1 cellular context compared by ENCODE assay signal in the genomic region with DNA sequence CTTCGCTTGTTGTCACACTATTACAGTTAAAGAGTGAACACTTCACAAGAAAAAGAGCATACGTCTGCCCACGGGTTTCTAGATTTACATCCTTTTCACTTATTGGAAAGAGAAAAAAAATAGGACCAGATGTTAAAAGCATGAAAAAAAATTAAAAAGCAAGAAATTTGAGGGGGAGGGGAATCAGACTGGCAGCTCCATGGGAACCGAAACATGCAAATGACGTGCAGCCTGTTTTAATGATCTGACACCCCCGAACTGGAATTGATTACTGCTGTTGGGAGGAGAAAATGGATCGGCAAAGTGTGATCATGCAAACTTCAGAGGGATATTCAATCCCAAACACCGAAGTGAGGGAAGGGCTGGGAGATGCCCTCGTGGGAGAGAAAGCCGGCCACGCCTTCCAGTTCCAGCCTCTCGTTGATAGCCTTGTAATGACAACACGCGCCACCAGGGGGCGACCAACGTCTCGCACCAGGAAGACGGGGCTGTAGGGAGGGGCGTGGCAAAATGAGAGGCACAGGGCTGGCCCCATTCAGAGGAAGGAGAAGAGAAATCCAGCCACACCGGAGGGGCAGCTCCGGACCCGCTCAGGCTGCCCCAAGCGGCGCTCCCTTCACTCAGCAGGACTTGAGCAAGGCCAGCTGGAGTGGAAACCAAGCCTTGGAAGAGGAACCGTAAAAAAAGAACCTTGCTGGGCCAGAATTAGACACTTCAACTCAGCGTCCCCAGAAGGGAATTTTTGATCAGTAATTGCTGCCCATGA.
TF ChIP-seq lines count a peak whose summit lies in the region.

No MANE protein-coding gene starts in this region.

TF ChIP-seq in K562, 482 proteins besides CTCF, POLR2A, EP300 and RAD21 (continued from another document and continues in another):
- TF ChIP-seq, protein P1, sequence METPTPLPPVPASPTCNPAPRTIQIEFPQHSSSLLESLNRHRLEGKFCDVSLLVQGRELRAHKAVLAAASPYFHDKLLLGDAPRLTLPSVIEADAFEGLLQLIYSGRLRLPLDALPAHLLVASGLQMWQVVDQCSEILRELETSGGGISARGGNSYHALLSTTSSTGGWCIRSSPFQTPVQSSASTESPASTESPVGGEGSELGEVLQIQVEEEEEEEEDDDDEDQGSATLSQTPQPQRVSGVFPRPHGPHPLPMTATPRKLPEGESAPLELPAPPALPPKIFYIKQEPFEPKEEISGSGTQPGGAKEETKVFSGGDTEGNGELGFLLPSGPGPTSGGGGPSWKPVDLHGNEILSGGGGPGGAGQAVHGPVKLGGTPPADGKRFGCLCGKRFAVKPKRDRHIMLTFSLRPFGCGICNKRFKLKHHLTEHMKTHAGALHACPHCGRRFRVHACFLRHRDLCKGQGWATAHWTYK (CRISPR knock-in tag; IDR thresholded peaks at IDR 0.05), result no peak
- TF ChIP-seq MXI1 (IDR thresholded peaks at IDR 0.05; ENCODE audit: low read depth, low read length), result no peak
- TF ChIP-seq JUND (IDR thresholded peaks at IDR 0.05; ENCODE audit: borderline replicate concordance, low read depth, low read length), result peak; percentile 51; the same call in 1 of the 2 replicates
- no peak; the same call in 2 of the 3 replicates for TF ChIP-seq JUND (tag; IDR thresholded peaks at IDR 0.05; ENCODE audit: borderline replicate concordance, low read depth, low read length)
- TF ChIP-seq RBM14 (IDR thresholded peaks at IDR 0.05; ENCODE audit: borderline replicate concordance, insufficient read depth, low read depth, low read length), result no peak
- no peak for TF ChIP-seq PATZ1 (CRISPR knock-in tag; IDR thresholded peaks at IDR 0.05; ENCODE audit: borderline replicate concordance)
- TF ChIP-seq ZNF586 (CRISPR knock-in tag; conservative IDR thresholded peaks at IDR 0.05), result no peak
- TF ChIP-seq TAF9B (IDR thresholded peaks at IDR 0.05; ENCODE audit: partially characterized antibody), result no peak
- TF ChIP-seq DPF2 (IDR thresholded peaks at IDR 0.05), result no peak
- TF ChIP-seq, protein P2, sequence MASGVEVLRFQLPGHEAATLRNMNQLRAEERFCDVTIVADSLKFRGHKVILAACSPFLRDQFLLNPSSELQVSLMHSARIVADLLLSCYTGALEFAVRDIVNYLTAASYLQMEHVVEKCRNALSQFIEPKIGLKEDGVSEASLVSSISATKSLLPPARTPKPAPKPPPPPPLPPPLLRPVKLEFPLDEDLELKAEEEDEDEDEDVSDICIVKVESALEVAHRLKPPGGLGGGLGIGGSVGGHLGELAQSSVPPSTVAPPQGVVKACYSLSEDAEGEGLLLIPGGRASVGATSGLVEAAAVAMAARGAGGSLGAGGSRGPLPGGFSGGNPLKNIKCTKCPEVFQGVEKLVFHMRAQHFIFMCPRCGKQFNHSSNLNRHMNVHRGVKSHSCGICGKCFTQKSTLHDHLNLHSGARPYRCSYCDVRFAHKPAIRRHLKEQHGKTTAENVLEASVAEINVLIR (CRISPR knock-in tag; IDR thresholded peaks at IDR 0.05), result no peak
- TF ChIP-seq, protein P3, sequence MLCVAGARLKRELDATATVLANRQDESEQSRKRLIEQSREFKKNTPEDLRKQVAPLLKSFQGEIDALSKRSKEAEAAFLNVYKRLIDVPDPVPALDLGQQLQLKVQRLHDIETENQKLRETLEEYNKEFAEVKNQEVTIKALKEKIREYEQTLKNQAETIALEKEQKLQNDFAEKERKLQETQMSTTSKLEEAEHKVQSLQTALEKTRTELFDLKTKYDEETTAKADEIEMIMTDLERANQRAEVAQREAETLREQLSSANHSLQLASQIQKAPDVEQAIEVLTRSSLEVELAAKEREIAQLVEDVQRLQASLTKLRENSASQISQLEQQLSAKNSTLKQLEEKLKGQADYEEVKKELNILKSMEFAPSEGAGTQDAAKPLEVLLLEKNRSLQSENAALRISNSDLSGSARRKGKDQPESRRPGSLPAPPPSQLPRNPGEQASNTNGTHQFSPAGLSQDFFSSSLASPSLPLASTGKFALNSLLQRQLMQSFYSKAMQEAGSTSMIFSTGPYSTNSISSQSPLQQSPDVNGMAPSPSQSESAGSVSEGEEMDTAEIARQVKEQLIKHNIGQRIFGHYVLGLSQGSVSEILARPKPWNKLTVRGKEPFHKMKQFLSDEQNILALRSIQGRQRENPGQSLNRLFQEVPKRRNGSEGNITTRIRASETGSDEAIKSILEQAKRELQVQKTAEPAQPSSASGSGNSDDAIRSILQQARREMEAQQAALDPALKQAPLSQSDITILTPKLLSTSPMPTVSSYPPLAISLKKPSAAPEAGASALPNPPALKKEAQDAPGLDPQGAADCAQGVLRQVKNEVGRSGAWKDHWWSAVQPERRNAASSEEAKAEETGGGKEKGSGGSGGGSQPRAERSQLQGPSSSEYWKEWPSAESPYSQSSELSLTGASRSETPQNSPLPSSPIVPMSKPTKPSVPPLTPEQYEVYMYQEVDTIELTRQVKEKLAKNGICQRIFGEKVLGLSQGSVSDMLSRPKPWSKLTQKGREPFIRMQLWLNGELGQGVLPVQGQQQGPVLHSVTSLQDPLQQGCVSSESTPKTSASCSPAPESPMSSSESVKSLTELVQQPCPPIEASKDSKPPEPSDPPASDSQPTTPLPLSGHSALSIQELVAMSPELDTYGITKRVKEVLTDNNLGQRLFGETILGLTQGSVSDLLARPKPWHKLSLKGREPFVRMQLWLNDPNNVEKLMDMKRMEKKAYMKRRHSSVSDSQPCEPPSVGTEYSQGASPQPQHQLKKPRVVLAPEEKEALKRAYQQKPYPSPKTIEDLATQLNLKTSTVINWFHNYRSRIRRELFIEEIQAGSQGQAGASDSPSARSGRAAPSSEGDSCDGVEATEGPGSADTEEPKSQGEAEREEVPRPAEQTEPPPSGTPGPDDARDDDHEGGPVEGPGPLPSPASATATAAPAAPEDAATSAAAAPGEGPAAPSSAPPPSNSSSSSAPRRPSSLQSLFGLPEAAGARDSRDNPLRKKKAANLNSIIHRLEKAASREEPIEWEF (CRISPR knock-in tag; IDR thresholded peaks at IDR 0.05), result no peak
- no peak for TF ChIP-seq THRB (CRISPR knock-in tag; conservative IDR thresholded peaks at IDR 0.05)
- TF ChIP-seq HCFC1 (IDR thresholded peaks at IDR 0.05; ENCODE audit: low read depth, low read length), result peak; percentile 28; the same call in 1 of the 2 replicates
- no peak for TF ChIP-seq SMAD1 (IDR thresholded peaks at IDR 0.05; ENCODE audit: low read depth, low read length, partially characterized antibody)
- TF ChIP-seq SMAD3 (CRISPR knock-in tag; conservative IDR thresholded peaks at IDR 0.05), result no peak
- TF ChIP-seq MBD1 (CRISPR knock-in tag; IDR thresholded peaks at IDR 0.05), result no peak
- no peak for TF ChIP-seq ZNF316 (IDR thresholded peaks at IDR 0.05)
- TF ChIP-seq GABPB1 (CRISPR knock-in tag; IDR thresholded peaks at IDR 0.05), result no peak
- TF ChIP-seq, protein P4, sequence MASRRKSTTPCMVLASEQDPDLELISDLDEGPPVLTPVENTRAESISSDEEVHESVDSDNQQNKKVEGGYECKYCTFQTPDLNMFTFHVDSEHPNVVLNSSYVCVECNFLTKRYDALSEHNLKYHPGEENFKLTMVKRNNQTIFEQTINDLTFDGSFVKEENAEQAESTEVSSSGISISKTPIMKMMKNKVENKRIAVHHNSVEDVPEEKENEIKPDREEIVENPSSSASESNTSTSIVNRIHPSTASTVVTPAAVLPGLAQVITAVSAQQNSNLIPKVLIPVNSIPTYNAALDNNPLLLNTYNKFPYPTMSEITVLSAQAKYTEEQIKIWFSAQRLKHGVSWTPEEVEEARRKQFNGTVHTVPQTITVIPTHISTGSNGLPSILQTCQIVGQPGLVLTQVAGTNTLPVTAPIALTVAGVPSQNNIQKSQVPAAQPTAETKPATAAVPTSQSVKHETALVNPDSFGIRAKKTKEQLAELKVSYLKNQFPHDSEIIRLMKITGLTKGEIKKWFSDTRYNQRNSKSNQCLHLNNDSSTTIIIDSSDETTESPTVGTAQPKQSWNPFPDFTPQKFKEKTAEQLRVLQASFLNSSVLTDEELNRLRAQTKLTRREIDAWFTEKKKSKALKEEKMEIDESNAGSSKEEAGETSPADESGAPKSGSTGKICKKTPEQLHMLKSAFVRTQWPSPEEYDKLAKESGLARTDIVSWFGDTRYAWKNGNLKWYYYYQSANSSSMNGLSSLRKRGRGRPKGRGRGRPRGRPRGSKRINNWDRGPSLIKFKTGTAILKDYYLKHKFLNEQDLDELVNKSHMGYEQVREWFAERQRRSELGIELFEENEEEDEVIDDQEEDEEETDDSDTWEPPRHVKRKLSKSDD (conservative IDR thresholded peaks at IDR 0.05; ENCODE audit: low read length), result no peak
- TF ChIP-seq KLF13 (tag; IDR thresholded peaks at IDR 0.05; ENCODE audit: borderline replicate concordance, low read depth), result peak; percentile 90; the same call in 1 of the 2 replicates
- no peak for TF ChIP-seq RFX7 (CRISPR knock-in tag; IDR thresholded peaks at IDR 0.05)
- TF ChIP-seq, protein P5, sequence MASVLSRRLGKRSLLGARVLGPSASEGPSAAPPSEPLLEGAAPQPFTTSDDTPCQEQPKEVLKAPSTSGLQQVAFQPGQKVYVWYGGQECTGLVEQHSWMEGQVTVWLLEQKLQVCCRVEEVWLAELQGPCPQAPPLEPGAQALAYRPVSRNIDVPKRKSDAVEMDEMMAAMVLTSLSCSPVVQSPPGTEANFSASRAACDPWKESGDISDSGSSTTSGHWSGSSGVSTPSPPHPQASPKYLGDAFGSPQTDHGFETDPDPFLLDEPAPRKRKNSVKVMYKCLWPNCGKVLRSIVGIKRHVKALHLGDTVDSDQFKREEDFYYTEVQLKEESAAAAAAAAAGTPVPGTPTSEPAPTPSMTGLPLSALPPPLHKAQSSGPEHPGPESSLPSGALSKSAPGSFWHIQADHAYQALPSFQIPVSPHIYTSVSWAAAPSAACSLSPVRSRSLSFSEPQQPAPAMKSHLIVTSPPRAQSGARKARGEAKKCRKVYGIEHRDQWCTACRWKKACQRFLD (CRISPR knock-in tag; IDR thresholded peaks at IDR 0.05), result no peak
- no peak for TF ChIP-seq RBM39 (optimal IDR thresholded peaks at IDR 0.05; ENCODE audit: low read depth, low read length)
- no peak for TF ChIP-seq NFE2L1 (tag; IDR thresholded peaks at IDR 0.05; ENCODE audit: borderline replicate concordance, low read depth)
- TF ChIP-seq, protein P6, sequence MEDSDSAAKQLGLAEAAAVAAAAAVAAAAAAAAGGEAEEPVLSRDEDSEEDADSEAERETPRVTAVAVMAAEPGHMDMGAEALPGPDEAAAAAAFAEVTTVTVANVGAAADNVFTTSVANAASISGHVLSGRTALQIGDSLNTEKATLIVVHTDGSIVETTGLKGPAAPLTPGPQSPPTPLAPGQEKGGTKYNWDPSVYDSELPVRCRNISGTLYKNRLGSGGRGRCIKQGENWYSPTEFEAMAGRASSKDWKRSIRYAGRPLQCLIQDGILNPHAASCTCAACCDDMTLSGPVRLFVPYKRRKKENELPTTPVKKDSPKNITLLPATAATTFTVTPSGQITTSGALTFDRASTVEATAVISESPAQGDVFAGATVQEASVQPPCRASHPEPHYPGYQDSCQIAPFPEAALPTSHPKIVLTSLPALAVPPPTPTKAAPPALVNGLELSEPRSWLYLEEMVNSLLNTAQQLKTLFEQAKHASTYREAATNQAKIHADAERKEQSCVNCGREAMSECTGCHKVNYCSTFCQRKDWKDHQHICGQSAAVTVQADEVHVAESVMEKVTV (CRISPR knock-in tag; IDR thresholded peaks at IDR 0.05), result 0 out of 2 replicates have a peak, but pooled peaks have one; percentile 9
- no peak for TF ChIP-seq ZNF146 (CRISPR knock-in tag; IDR thresholded peaks at IDR 0.05; ENCODE audit: unreplicated experiment)
- no peak for TF ChIP-seq SNIP1 (IDR thresholded peaks at IDR 0.05; ENCODE audit: low read depth)
- TF ChIP-seq, protein P7, sequence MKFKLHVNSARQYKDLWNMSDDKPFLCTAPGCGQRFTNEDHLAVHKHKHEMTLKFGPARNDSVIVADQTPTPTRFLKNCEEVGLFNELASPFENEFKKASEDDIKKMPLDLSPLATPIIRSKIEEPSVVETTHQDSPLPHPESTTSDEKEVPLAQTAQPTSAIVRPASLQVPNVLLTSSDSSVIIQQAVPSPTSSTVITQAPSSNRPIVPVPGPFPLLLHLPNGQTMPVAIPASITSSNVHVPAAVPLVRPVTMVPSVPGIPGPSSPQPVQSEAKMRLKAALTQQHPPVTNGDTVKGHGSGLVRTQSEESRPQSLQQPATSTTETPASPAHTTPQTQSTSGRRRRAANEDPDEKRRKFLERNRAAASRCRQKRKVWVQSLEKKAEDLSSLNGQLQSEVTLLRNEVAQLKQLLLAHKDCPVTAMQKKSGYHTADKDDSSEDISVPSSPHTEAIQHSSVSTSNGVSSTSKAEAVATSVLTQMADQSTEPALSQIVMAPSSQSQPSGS (CRISPR knock-in tag; IDR thresholded peaks at IDR 0.05), result no peak
